29 cellular contexts compared by ENCODE assay signal in genomic region chr3:7752005-7752404, GRCh38.
"Had no signal": no experiment of that assay in that cellular context is flagged by ENCODE, and none has a peak within 500 bp of the region (broad histone marks: within the 10 kb centered on the region; RNA-seq: fewer than 3 reads in every experiment).

No MANE protein-coding gene starts in this region.

- H3K4me1 Mint-ChIP-seq: activated B cell treated with CpG ODN at 0.5 μM for 24 hours; activated CD8-positive, alpha-beta memory T cell treated with anti-CD3 and anti-CD28 coated beads, Interleukin-2, amount 10 ng/mL, durations not matched to agents 7 days and 5 days; activated naive CD8-positive, alpha-beta T cell treated with anti-CD3 and anti-CD28 coated beads, Interleukin-2, amount 10 ng/mL, durations not matched to agents 7 days and 5 days had no signal

- H3K27ac Mint-ChIP-seq: activated B cell treated with CpG ODN at 0.5 μM for 24 hours; activated CD8-positive, alpha-beta memory T cell treated with anti-CD3 and anti-CD28 coated beads, Interleukin-2, amount 10 ng/mL, durations not matched to agents 7 days and 5 days; activated CD8-positive, alpha-beta T cell treated with anti-CD3 and anti-CD28 coated beads, Interleukin-2, amount 10 ng/mL, durations not matched to agents 7 days and 5 days; activated naive CD4-positive, alpha-beta T cell treated with anti-CD3 and anti-CD28 coated beads, Interleukin-2, amount 10 ng/mL, durations not matched to agents 7 days and 5 days; activated naive CD4-positive, alpha-beta T cell treated with anti-CD3 and anti-CD28 coated beads, Interleukin-2, amount 50 U/mL, for 72 hours; activated naive CD8-positive, alpha-beta T cell treated with anti-CD3 and anti-CD28 coated beads, Interleukin-2, amount 10 ng/mL, durations not matched to agents 7 days and 5 days had no signal

- H3K4me1 ChIP-seq: ascending aorta, breast epithelium, colonic mucosa, esophagus squamous epithelium had no signal

- DNase-seq: activated B cell treated with CpG ODN at 0.5 μM for 24 hours; activated CD4-positive, alpha-beta T cell treated with anti-CD3 and anti-CD28 coated beads for 48 hours; activated CD4-positive, alpha-beta T cell treated with anti-CD3 and anti-CD28 coated beads, Interleukin-2, amount 50 U/mL, for 1 hour; activated CD4-positive, alpha-beta T cell treated with anti-CD3 and anti-CD28 coated beads, Interleukin-2, amount 50 U/mL, for 48 hours; activated CD8-positive, alpha-beta memory T cell treated with anti-CD3 and anti-CD28 coated beads, Interleukin-2, amount 10 ng/mL, durations not matched to agents 7 days and 5 days; activated CD8-positive, alpha-beta memory T cell treated with anti-CD3 and anti-CD28 coated beads, Interleukin-2, amount 50 U/mL, for 4 hours; activated CD8-positive, alpha-beta T cell treated with anti-CD3 and anti-CD28 coated beads, Interleukin-2, amount 10 ng/mL, durations not matched to agents 7 days and 5 days; activated gamma-delta T cell; activated naive CD4-positive, alpha-beta T cell; activated naive CD4-positive, alpha-beta T cell treated with anti-CD3 and anti-CD28 coated beads, Interleukin-2, amount 10 ng/mL, durations not matched to agents 7 days and 5 days; activated naive CD8-positive, alpha-beta T cell treated with anti-CD3 and anti-CD28 coated beads, Interleukin-2, amount 10 ng/mL, durations not matched to agents 7 days and 5 days; activated T-cell treated with anti-CD3 and anti-CD28 coated beads, Interleukin-2, amount 50 U/mL, for 1 hour; activated T-cell treated with anti-CD3 and anti-CD28 coated beads, Interleukin-2, amount 50 U/mL, for 48 hours; central memory CD4-positive, alpha-beta T cell; cerebellar nuclear complex; colonic mucosa; effector CD8-positive, alpha-beta T cell; esophagus squamous epithelium; foreskin melanocyte; head of caudate nucleus; T-helper 2 cell had no signal

- H3K9me3 ChIP-seq: ascending aorta, breast epithelium, colonic mucosa, esophagus squamous epithelium, gastroesophageal sphincter had no signal

- H3K36me3 ChIP-seq: ascending aorta, breast epithelium, cardiac muscle cell, colonic mucosa, esophagus squamous epithelium, gastroesophageal sphincter had no signal

- H3K4me3 Mint-ChIP-seq: activated B cell treated with CpG ODN at 0.5 μM for 24 hours; activated CD8-positive, alpha-beta memory T cell treated with anti-CD3 and anti-CD28 coated beads, Interleukin-2, amount 10 ng/mL, durations not matched to agents 7 days and 5 days; activated CD8-positive, alpha-beta T cell treated with anti-CD3 and anti-CD28 coated beads, Interleukin-2, amount 10 ng/mL, durations not matched to agents 7 days and 5 days; activated naive CD4-positive, alpha-beta T cell treated with anti-CD3 and anti-CD28 coated beads, Interleukin-2, amount 10 ng/mL, durations not matched to agents 7 days and 5 days; activated naive CD8-positive, alpha-beta T cell treated with anti-CD3 and anti-CD28 coated beads, Interleukin-2, amount 10 ng/mL, durations not matched to agents 7 days and 5 days; brain had no signal

- H3K27ac ChIP-seq: ascending aorta, breast epithelium, cardiac muscle cell, colonic mucosa, epithelial cell of prostate, esophagus squamous epithelium, gastroesophageal sphincter, VCaP had no signal

- H3K27me3 Mint-ChIP-seq: activated B cell treated with CpG ODN at 0.5 μM for 24 hours; activated CD8-positive, alpha-beta memory T cell treated with anti-CD3 and anti-CD28 coated beads, Interleukin-2, amount 10 ng/mL, durations not matched to agents 7 days and 5 days; activated naive CD4-positive, alpha-beta T cell treated with anti-CD3 and anti-CD28 coated beads, Interleukin-2, amount 10 ng/mL, durations not matched to agents 7 days and 5 days; activated naive CD8-positive, alpha-beta T cell treated with anti-CD3 and anti-CD28 coated beads, Interleukin-2, amount 10 ng/mL, durations not matched to agents 7 days and 5 days; brain had no signal

- H3K36me3 Mint-ChIP-seq: activated CD8-positive, alpha-beta memory T cell treated with anti-CD3 and anti-CD28 coated beads, Interleukin-2, amount 10 ng/mL, durations not matched to agents 7 days and 5 days; activated naive CD4-positive, alpha-beta T cell treated with anti-CD3 and anti-CD28 coated beads, Interleukin-2, amount 10 ng/mL, durations not matched to agents 7 days and 5 days; activated naive CD4-positive, alpha-beta T cell treated with anti-CD3 and anti-CD28 coated beads, Interleukin-2, amount 50 U/mL, for 72 hours; activated naive CD8-positive, alpha-beta T cell treated with anti-CD3 and anti-CD28 coated beads, Interleukin-2, amount 10 ng/mL, durations not matched to agents 7 days and 5 days; brain had no signal

- H3K4me3 ChIP-seq: ascending aorta, breast epithelium, cardiac muscle cell, colonic mucosa, esophagus squamous epithelium, gastroesophageal sphincter had no signal

- H3K27me3 ChIP-seq: ascending aorta, breast epithelium, cardiac muscle cell, colonic mucosa, esophagus squamous epithelium, gastroesophageal sphincter had no signal

- H3K9me3 Mint-ChIP-seq: activated naive CD4-positive, alpha-beta T cell treated with anti-CD3 and anti-CD28 coated beads, Interleukin-2, amount 10 ng/mL, durations not matched to agents 7 days and 5 days; activated naive CD8-positive, alpha-beta T cell treated with anti-CD3 and anti-CD28 coated beads, Interleukin-2, amount 10 ng/mL, durations not matched to agents 7 days and 5 days; brain had no signal
